In the genomic region with DNA sequence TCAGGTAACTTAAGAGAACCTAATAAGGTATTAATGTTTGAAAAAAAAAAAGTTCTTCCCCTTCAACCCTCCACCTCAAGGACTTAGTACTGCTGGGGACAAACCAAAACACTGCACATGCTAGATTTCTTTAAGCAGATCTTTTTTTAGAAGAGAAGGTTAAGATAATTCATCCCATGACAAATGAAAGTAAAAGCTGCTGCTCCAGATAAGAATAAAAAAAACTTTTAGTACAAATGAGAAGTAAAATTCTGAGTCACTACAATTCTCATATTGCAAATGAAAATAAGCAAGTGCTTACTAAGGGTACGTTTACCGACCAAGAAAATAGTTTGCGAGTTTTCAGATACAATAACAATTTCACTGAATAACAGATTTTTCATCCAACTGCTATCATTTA, we compare ENCODE assay signal across 9 cellular contexts. TPM values are rescaled to one million over a fixed set of nuclear protein-coding genes. Genes with fewer than 3 reads are reported as not detected.
DNase-seq lines count a peak whose midpoint lies in the region; ATAC-seq, FAIRE-seq and TF ChIP-seq lines count a peak whose summit lies in the region.
"Had no signal": no experiment of that assay in that cellular context is flagged by ENCODE, and none has a peak within 500 bp of the region (broad histone marks: within the 10 kb centered on the region; RNA-seq: fewer than 3 reads in every experiment).

No MANE protein-coding gene starts in this region.

- H3K36me3 Mint-ChIP-seq in activated CD4-positive, alpha-beta memory T cell treated with anti-CD3 and anti-CD28 coated beads for 36 hours: peaks cover 4% of the 10 kb centered on the region
- H3K36me3 Mint-ChIP-seq in activated CD4-positive, alpha-beta memory T cell treated with anti-CD3 and anti-CD28 coated beads, Interleukin-2, amount 10 ng/mL, durations not matched to agents 7 days and 5 days (ENCODE audit: low read depth): peaks cover 11% of the 10 kb centered on the region
- H3K36me3 Mint-ChIP-seq in astrocyte (ENCODE audit: low read depth, unreplicated experiment): peaks cover 1% of the 10 kb centered on the region
- H3K36me3 Mint-ChIP-seq in stimulated activated naive CD8-positive, alpha-beta T cell treated with anti-CD3 and anti-CD28 coated beads, Interleukin-15, Interleukin-2, amounts not matched to agents 100 ng/mL and 50 ng/mL, for 24 hours (ENCODE audit: low read depth): peaks cover 5% of the 10 kb centered on the region

- no peaks in the 10 kb centered on the region for H3K36me3 ChIP-seq in astrocyte (ENCODE audit: insufficient read depth, low read length)

- H3K9me3 ChIP-seq in astrocyte (ENCODE audit: insufficient read depth, low read depth, low read length): no peaks in the 10 kb centered on the region

- no peak overlapping the region for H2AFZ ChIP-seq in astrocyte (ENCODE audit: low read depth, low read length)

- no peaks in the 10 kb centered on the region for H3K27me3 Mint-ChIP-seq in activated CD4-positive, alpha-beta memory T cell treated with anti-CD3 and anti-CD28 coated beads for 36 hours
- no peaks in the 10 kb centered on the region for H3K27me3 Mint-ChIP-seq in activated CD4-positive, alpha-beta memory T cell treated with anti-CD3 and anti-CD28 coated beads, Interleukin-2, amount 10 ng/mL, durations not matched to agents 7 days and 5 days
- H3K27me3 Mint-ChIP-seq in astrocyte (ENCODE audit: low read depth, unreplicated experiment): no peaks in the 10 kb centered on the region
- H3K27me3 Mint-ChIP-seq in stimulated activated naive CD8-positive, alpha-beta T cell treated with anti-CD3 and anti-CD28 coated beads, Interleukin-15, Interleukin-2, amounts not matched to agents 100 ng/mL and 50 ng/mL, for 24 hours: no peaks in the 10 kb centered on the region
- H3K27me3 Mint-ChIP-seq: brain had no signal

- no peaks in the 10 kb centered on the region for H3K27me3 ChIP-seq in astrocyte (ENCODE audit: insufficient read depth, low read length)

- no peak overlapping the region for H3K9ac ChIP-seq in astrocyte (ENCODE audit: low read length)

- CTCF ChIA-PET in activated CD4-positive, alpha-beta memory T cell treated with anti-CD3 and anti-CD28 coated beads for 36 hours (lab: Charles Lee): interaction anchor here (1.5 to 2.0 kb wide), 2 partner anchors 10 to 470 kb away, joined by 6 read pairs; no protein-coding TSS in a partner anchor
- CTCF ChIA-PET in activated CD4-positive, alpha-beta memory T cell treated with anti-CD3 and anti-CD28 coated beads, Interleukin-2, amount 10 ng/mL, durations not matched to agents 7 days and 5 days (lab: Charles Lee): no interaction called here

- H3K4me2 ChIP-seq in astrocyte (ENCODE audit: low read length): peak overlapping the region; percentile 61

- H3K4me3 ChIP-seq in astrocyte (ENCODE audit: insufficient read depth, low read depth, low read length): no peak overlapping the region

- TF ChIP-seq CTCF in astrocyte (IDR thresholded peaks at IDR 0.05; ENCODE audit: insufficient read depth, low read depth, low read length): no peak

- no peaks in the 10 kb centered on the region for H3K9me3 Mint-ChIP-seq in activated CD4-positive, alpha-beta memory T cell treated with anti-CD3 and anti-CD28 coated beads for 36 hours
- H3K9me3 Mint-ChIP-seq in activated CD4-positive, alpha-beta memory T cell treated with anti-CD3 and anti-CD28 coated beads, Interleukin-2, amount 10 ng/mL, durations not matched to agents 7 days and 5 days: no peaks in the 10 kb centered on the region
- H3K9me3 Mint-ChIP-seq in astrocyte (ENCODE audit: unreplicated experiment): no peaks in the 10 kb centered on the region
- no peaks in the 10 kb centered on the region for H3K9me3 Mint-ChIP-seq in stimulated activated naive CD8-positive, alpha-beta T cell treated with anti-CD3 and anti-CD28 coated beads, Interleukin-15, Interleukin-2, amounts not matched to agents 100 ng/mL and 50 ng/mL, for 24 hours

- peak; percentile 86 for ATAC-seq in HG02884 (IDR thresholded peaks at IDR 0.05; ENCODE audit: unreplicated experiment)

- peaks cover 82% of the 10 kb centered on the region for H4K20me1 ChIP-seq in astrocyte (ENCODE audit: insufficient read depth, low read length)

- H3K4me1 ChIP-seq in astrocyte (ENCODE audit: insufficient read depth, low read length): no peaks in the 10 kb centered on the region

- H3K4me3 Mint-ChIP-seq in activated CD4-positive, alpha-beta memory T cell treated with anti-CD3 and anti-CD28 coated beads for 36 hours: no peak overlapping the region
- H3K4me3 Mint-ChIP-seq in activated CD4-positive, alpha-beta memory T cell treated with anti-CD3 and anti-CD28 coated beads, Interleukin-2, amount 10 ng/mL, durations not matched to agents 7 days and 5 days: no peak overlapping the region
- H3K4me3 Mint-ChIP-seq in astrocyte (ENCODE audit: unreplicated experiment): no peak overlapping the region
- peak overlapping the region; percentile 21 for H3K4me3 Mint-ChIP-seq in stimulated activated naive CD8-positive, alpha-beta T cell treated with anti-CD3 and anti-CD28 coated beads, Interleukin-15, Interleukin-2, amounts not matched to agents 100 ng/mL and 50 ng/mL, for 24 hours

- FAIRE-seq in astrocyte (lab: Jason Lieb, UNC): no peak

- no peak overlapping the region for H3K27ac ChIP-seq in astrocyte (ENCODE audit: low read depth, low read length)

- peak overlapping the region; percentile 28 for H3K27ac Mint-ChIP-seq in activated CD4-positive, alpha-beta memory T cell treated with anti-CD3 and anti-CD28 coated beads for 36 hours
- H3K27ac Mint-ChIP-seq in activated CD4-positive, alpha-beta memory T cell treated with anti-CD3 and anti-CD28 coated beads, Interleukin-2, amount 10 ng/mL, durations not matched to agents 7 days and 5 days: no peak overlapping the region
- no peak overlapping the region for H3K27ac Mint-ChIP-seq in astrocyte (ENCODE audit: unreplicated experiment)
- peak overlapping the region; percentile 24 for H3K27ac Mint-ChIP-seq in stimulated activated naive CD8-positive, alpha-beta T cell treated with anti-CD3 and anti-CD28 coated beads, Interleukin-15, Interleukin-2, amounts not matched to agents 100 ng/mL and 50 ng/mL, for 24 hours

- intact Hi-C loops in activated CD4-positive, alpha-beta memory T cell treated with anti-CD3 and anti-CD28 coated beads for 36 hours (cut with micrococcal nuclease): loop anchor here (1.0 to 5.0 kb wide), 3 partner anchors 9 to 684 kb away; partner anchors contain the start of gene STAM2

- POLR2A ChIA-PET in activated CD4-positive, alpha-beta memory T cell treated with anti-CD3 and anti-CD28 coated beads for 36 hours (lab: Charles Lee): interaction anchor here (0.7 kb wide), 1 partner anchor 1327 kb away, joined by 3 read pairs; no protein-coding TSS in a partner anchor
- POLR2A ChIA-PET in activated CD4-positive, alpha-beta memory T cell treated with anti-CD3 and anti-CD28 coated beads, Interleukin-2, amount 10 ng/mL, durations not matched to agents 7 days and 5 days (lab: Charles Lee): interaction anchor here (0.7 to 2.4 kb wide), 2 partner anchors 9 to 524 kb away, joined by 3 to 6 read pairs; partner anchors contain the start of gene STAM2

- H3K4me1 Mint-ChIP-seq in activated CD4-positive, alpha-beta memory T cell treated with anti-CD3 and anti-CD28 coated beads for 36 hours (ENCODE audit: low read depth): peaks cover 46% of the 10 kb centered on the region
- peaks cover 26% of the 10 kb centered on the region for H3K4me1 Mint-ChIP-seq in activated CD4-positive, alpha-beta memory T cell treated with anti-CD3 and anti-CD28 coated beads, Interleukin-2, amount 10 ng/mL, durations not matched to agents 7 days and 5 days
- H3K4me1 Mint-ChIP-seq in astrocyte (ENCODE audit: low read depth, unreplicated experiment): peaks cover 7% of the 10 kb centered on the region
- H3K4me1 Mint-ChIP-seq in stimulated activated naive CD8-positive, alpha-beta T cell treated with anti-CD3 and anti-CD28 coated beads, Interleukin-15, Interleukin-2, amounts not matched to agents 100 ng/mL and 50 ng/mL, for 24 hours (ENCODE audit: low read depth): peaks cover 39% of the 10 kb centered on the region

- H3K79me2 ChIP-seq in astrocyte (ENCODE audit: insufficient read depth, low read length): peaks cover 97% of the 10 kb centered on the region

- no peak for DNase-seq in activated CD4-positive, alpha-beta memory T cell treated with anti-CD3 and anti-CD28 coated beads for 36 hours
- no peak for DNase-seq in activated CD4-positive, alpha-beta memory T cell treated with anti-CD3 and anti-CD28 coated beads, Interleukin-2, amount 10 ng/mL, durations not matched to agents 7 days and 5 days
- DNase-seq in astrocyte (ENCODE audit: low read depth) (peak; percentile 65), DMS114 treated with DMSO at 0.1 percent for 48 hours (lab: John Stamatoyannopoulos, UW; ENCODE audit: unreplicated experiment) (no peak), NCI-H345 treated with DMSO at 0.1 percent for 48 hours (lab: John Stamatoyannopoulos, UW; ENCODE audit: unreplicated experiment) (no peak)
- no peak for DNase-seq in activated CD4-positive, alpha-beta T cell treated with anti-CD3 and anti-CD28 coated beads for 48 hours

RNA-seq across cellular contexts. Expression of gene STAM2, which starts 8.9 kb away (rescaled TPM):
- total RNA-seq in activated CD4-positive, alpha-beta memory T cell treated with anti-CD3 and anti-CD28 coated beads for 36 hours: 10 to 100 TPM; 16.4 to 17.6 TPM
- total RNA-seq in activated CD4-positive, alpha-beta memory T cell treated with anti-CD3 and anti-CD28 coated beads, Interleukin-2, amount 10 ng/mL, durations not matched to agents 7 days and 5 days: 10 to 100 TPM; 13.8 to 16.2 TPM
- 33.8 and 35.3 TPM in 2 replicates for total RNA-seq in astrocyte

Comparison
In these comparisons a context has a peak if more than half of its experiments do, and no peak if none do; other contexts are left out.
1. H3K27ac Mint-ChIP-seq: peak in activated CD4-positive, alpha-beta memory T cell treated with anti-CD3 and anti-CD28 coated beads for 36 hours (single experiment) and stimulated activated naive CD8-positive, alpha-beta T cell treated with anti-CD3 and anti-CD28 coated beads, Interleukin-15, Interleukin-2, amounts not matched to agents 100 ng/mL and 50 ng/mL, for 24 hours (single experiment); none in activated CD4-positive, alpha-beta memory T cell treated with anti-CD3 and anti-CD28 coated beads, Interleukin-2, amount 10 ng/mL, durations not matched to agents 7 days and 5 days (single experiment) and astrocyte (single experiment).